Comparison of ENCODE assay signal across 8 cellular contexts in the genomic region with DNA sequence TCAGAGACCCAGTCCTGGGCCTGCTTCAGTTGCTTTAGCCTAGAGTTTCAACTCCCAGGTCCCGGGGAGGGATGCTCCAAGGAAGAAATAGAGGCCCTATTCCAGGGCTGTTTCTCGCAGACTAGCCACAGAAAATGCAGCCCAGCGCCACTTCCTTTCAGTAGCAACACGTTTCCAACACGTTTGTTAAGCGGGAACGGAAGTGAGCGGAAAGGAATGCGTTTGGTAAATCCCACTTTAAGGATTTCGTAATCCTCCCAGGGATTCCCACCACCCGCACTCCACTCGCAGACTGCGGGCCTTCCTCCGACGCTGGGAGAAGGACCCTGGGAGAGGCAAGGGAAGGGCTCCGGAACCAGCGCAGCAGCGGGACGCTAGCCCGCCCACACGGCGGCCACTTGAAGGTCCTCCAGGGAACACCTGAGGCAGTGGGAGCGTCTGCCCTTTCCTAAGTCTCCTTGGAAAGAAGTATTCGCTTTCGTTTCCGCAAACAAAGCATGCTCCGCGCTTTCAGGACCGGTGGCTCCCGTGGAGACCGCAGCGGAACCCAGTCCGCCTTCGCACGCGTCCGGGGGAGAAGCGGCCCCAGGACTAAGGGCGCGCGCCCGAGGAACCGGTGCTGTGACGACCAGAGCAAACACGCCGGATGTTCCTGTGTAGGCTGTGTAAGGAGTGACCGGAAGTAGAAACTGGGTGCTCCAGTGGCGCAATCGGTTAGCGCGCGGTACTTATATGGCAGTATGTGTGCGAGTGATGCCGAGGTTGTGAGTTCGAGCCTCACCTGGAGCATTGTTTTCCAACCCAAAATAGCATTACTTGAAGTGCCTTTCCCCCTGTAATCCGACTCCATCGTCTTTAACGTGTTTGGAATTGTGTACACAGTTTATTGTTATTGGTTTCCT.
DNase-seq lines count a peak whose midpoint lies in the region; ATAC-seq and TF ChIP-seq lines count a peak whose summit lies in the region.

No MANE protein-coding gene starts in this region.

- H3K27ac Mint-ChIP-seq in activated T-cell treated with anti-CD3 and anti-CD28 coated beads, Interleukin-2, amount 50 U/mL, for 24 hours = peak overlapping the region; percentile 85

- H3K4me3 ChIP-seq in esophagus squamous epithelium = peak overlapping the region; percentile 54 to 77 (median 68)

- peak overlapping the region; percentile 79 for H3K4me3 Mint-ChIP-seq in activated T-cell treated with anti-CD3 and anti-CD28 coated beads, Interleukin-2, amount 50 U/mL, for 24 hours

- H3K36me3 ChIP-seq in esophagus squamous epithelium = no peaks in the 10 kb centered on the region

- no peaks in the 10 kb centered on the region for H3K36me3 Mint-ChIP-seq in activated T-cell treated with anti-CD3 and anti-CD28 coated beads, Interleukin-2, amount 50 U/mL, for 24 hours (ENCODE audit: low read depth)

- H3K9me3 ChIP-seq in esophagus squamous epithelium = peaks cover 0 to 14% (median 0%) of the 10 kb centered on the region in 3 donors

- intact Hi-C loops in esophagus squamous epithelium (cut with DNase I) = no loop called here

- H3K4me1 ChIP-seq in esophagus squamous epithelium = peaks cover 0 to 17% (median 0%) of the 10 kb centered on the region in 3 donors

- peak; percentile 90 for DNase-seq in GM03348 (ENCODE audit: low spot score)
- DNase-seq in NCI-H526 treated with DMSO at 0.1 percent for 48 hours (lab: John Stamatoyannopoulos, UW) = peak; percentile 69
- DNase-seq in activated T-cell treated with anti-CD3 and anti-CD28 coated beads, Interleukin-2, amount 50 U/mL, for 24 hours = peak; percentile 78
- peak; percentile 18 for DNase-seq in esophagus squamous epithelium (lab: John Stamatoyannopoulos, UW)
- DNase-seq in mucosa of gallbladder (ENCODE audit: low spot score) = peak; percentile 88
- peak; percentile 81 for DNase-seq in stimulated activated CD8-positive, alpha-beta memory T cell treated with anti-CD3 and anti-CD28 coated beads, Interleukin-4, amount 100 ng/mL, for 48 hours

- ATAC-seq in HG02973 (IDR thresholded peaks at IDR 0.05; ENCODE audit: unreplicated experiment) (peak; percentile 85), HG03108 (IDR thresholded peaks at IDR 0.05; ENCODE audit: unreplicated experiment) (no peak)

- H3K27ac ChIP-seq in esophagus squamous epithelium = peak overlapping the region; percentile 84 to 94 (median 89)

- H3K27me3 Mint-ChIP-seq in activated T-cell treated with anti-CD3 and anti-CD28 coated beads, Interleukin-2, amount 50 U/mL, for 24 hours = peaks cover 41% of the 10 kb centered on the region

- H3K9me3 Mint-ChIP-seq in activated T-cell treated with anti-CD3 and anti-CD28 coated beads, Interleukin-2, amount 50 U/mL, for 24 hours = peaks cover 13% of the 10 kb centered on the region

- TF ChIP-seq CTCF in esophagus squamous epithelium (IDR thresholded peaks at IDR 0.05) = no peak

- peak in 2 of 4 donors; percentile 53 to 64 for TF ChIP-seq POLR2A in esophagus squamous epithelium (IDR thresholded peaks at IDR 0.05)

- peaks cover 15% of the 10 kb centered on the region for H3K4me1 Mint-ChIP-seq in activated T-cell treated with anti-CD3 and anti-CD28 coated beads, Interleukin-2, amount 50 U/mL, for 24 hours (ENCODE audit: low read depth)

- WGBS in esophagus squamous epithelium, 2 donors = 3 to 5% methylated on average over 14 to 16 of the region's 58 CpGs

- no peaks in the 10 kb centered on the region for H3K27me3 ChIP-seq in esophagus squamous epithelium

Comparison
In these comparisons a context has a peak if more than half of its experiments do, and no peak if none do; other contexts are left out.
1. DNase-seq: peak in every context shown above with its lines; median percentile 90 in GM03348; 88 in mucosa of gallbladder; 81 in stimulated activated CD8-positive, alpha-beta memory T cell treated with anti-CD3 and anti-CD28 coated beads, Interleukin-4, amount 100 ng/mL, for 48 hours; 78 in activated T-cell treated with anti-CD3 and anti-CD28 coated beads, Interleukin-2, amount 50 U/mL, for 24 hours; 69 in NCI-H526 treated with DMSO at 0.1 percent for 48 hours; 18 in esophagus squamous epithelium.